Comparison of ENCODE assay signal across 20 cellular contexts in the genomic region with DNA sequence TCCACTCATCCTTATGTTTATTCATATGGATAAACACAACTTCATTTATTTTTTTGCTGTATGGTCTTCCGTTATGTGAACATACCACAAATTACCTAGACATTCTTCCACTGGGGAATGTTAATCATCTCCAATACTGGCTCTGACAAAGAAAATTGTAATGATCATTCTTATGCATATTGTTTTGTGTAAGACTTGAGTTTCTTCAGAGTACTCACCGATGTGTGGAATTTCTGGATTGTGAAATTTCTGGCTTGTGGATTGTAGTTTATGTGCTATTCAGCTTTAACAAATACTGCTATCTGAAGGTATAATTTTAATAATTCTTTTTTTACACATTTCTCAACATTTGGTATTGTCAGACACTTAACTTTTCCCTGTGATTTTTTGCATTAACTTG.
DNase-seq lines count a peak whose midpoint lies in the region; ATAC-seq and TF ChIP-seq lines count a peak whose summit lies in the region.
"Had no signal": no experiment of that assay in that cellular context is flagged by ENCODE, and none has a peak within 500 bp of the region (broad histone marks: within the 10 kb centered on the region; RNA-seq: fewer than 3 reads in every experiment).

No MANE protein-coding gene starts in this region.

- no peak overlapping the region for H2AFZ ChIP-seq in fibroblast of lung (ENCODE audit: low read length)

- no peaks in the 10 kb centered on the region for H4K20me1 ChIP-seq in fibroblast of lung (ENCODE audit: control insufficient read depth, extremely low read depth, insufficient read depth, low read length)

- no peak overlapping the region for H3K4me2 ChIP-seq in fibroblast of lung (ENCODE audit: extremely low read depth, insufficient read depth, low read length)

- H3K79me2 ChIP-seq in fibroblast of lung (ENCODE audit: control insufficient read depth, insufficient read depth, low read length) = no peaks in the 10 kb centered on the region

- H3K27ac ChIP-seq in fibroblast of lung (ENCODE audit: insufficient read depth, low read length) = no peak overlapping the region
- H3K27ac ChIP-seq: left lung, neutrophil, right atrium auricular region, SJCRH30, upper lobe of left lung had no signal

- H3K9ac ChIP-seq in fibroblast of lung (ENCODE audit: insufficient read depth, low read length) = no peak overlapping the region

- in situ Hi-C loops in ACHN (cut with HindIII; ENCODE audit: low pct_ligation_motif_present, low pct_unique_long_range_greater_than_20kb, low sequenced_read_pairs) = no loop called here

- no peaks in the 10 kb centered on the region for H3K9me3 ChIP-seq in fibroblast of lung (ENCODE audit: control insufficient read depth, insufficient read depth, low read depth, low read length)
- H3K9me3 ChIP-seq: left lung, neutrophil, right atrium auricular region, SJCRH30, upper lobe of left lung had no signal

- no peaks in the 10 kb centered on the region for H3K36me3 ChIP-seq in fibroblast of lung (ENCODE audit: control insufficient read depth, insufficient read depth, low read length)
- H3K36me3 ChIP-seq: left lung, neutrophil, right atrium auricular region, SJCRH30, upper lobe of left lung had no signal

- TF ChIP-seq CTCF in fibroblast of lung (conservative IDR thresholded peaks at IDR 0.05 in 1 of 2, IDR thresholded peaks at IDR 0.05 in 1 of 2; ENCODE audit: low read depth in 1 of 2, low read length in 2 of 2) = no peak

- no peak for ATAC-seq in HG03175 (IDR thresholded peaks at IDR 0.05; ENCODE audit: unreplicated experiment)
- ATAC-seq: GM12878; left lung; stimulated activated naive CD8-positive, alpha-beta T cell treated with anti-CD3 and anti-CD28 coated beads, Interleukin-15, Interleukin-2, amounts not matched to agents 100 U/mL and 50 U/mL, for 24 hours had no signal

- DNase-seq in GM04503 (ENCODE audit: low read depth) (peak; percentile 67), amniotic epithelial cell (ENCODE audit: low read depth) (peak; percentile 79), fibroblast of lung (ENCODE audit: low read depth in 2 of 2) (peak; percentile 27 to 82), renal cortical epithelial cell (ENCODE audit: low read depth) (peak; percentile 82), ACHN (no peak), CD1c-positive myeloid dendritic cell (ENCODE audit: extremely low spot score) (no peak)
- DNase-seq in activated CD4-positive, CD25-positive, alpha-beta regulatory T cell treated with anti-CD3 and anti-CD28 coated beads, Interleukin-2, amount 50 U/mL, for 72 hours = no peak
- DNase-seq: activated CD4-positive, alpha-beta T cell treated with anti-CD3 and anti-CD28 coated beads for 1 hour; activated naive CD8-positive, alpha-beta T cell treated with anti-CD3 and anti-CD28 coated beads for 36 hours; left lung; NCI-H1105; NCI-H2107; NCI-H526; SJCRH30; stimulated activated naive CD8-positive, alpha-beta T cell treated with anti-CD3 and anti-CD28 coated beads, Interleukin-15, Interleukin-2, amounts not matched to agents 100 U/mL and 50 U/mL, for 24 hours; upper lobe of left lung had no signal

- no peaks in the 10 kb centered on the region for H3K27me3 ChIP-seq in fibroblast of lung (ENCODE audit: control insufficient read depth, insufficient read depth, low read length)
- H3K27me3 ChIP-seq: left lung, neutrophil, right atrium auricular region, SJCRH30, upper lobe of left lung had no signal

- no peak overlapping the region for H3K4me3 ChIP-seq in fibroblast of lung (replicated peaks in 1 of 4; ENCODE audit: control extremely low read depth in 1 of 4, insufficient read depth in 1 of 4, low read depth in 3 of 4, low read length in 4 of 4)
- H3K4me3 ChIP-seq: GM12878, left lung, right atrium auricular region, SJCRH30, upper lobe of left lung had no signal

- H3K4me1 ChIP-seq in fibroblast of lung (ENCODE audit: control insufficient read depth, extremely low read depth, insufficient read depth, low read length) = no peaks in the 10 kb centered on the region
- H3K4me1 ChIP-seq: left lung, right atrium auricular region, SJCRH30, upper lobe of left lung had no signal

Comparison
In these comparisons a context has a peak if more than half of its experiments do, and no peak if none do; other contexts are left out.
1. DNase-seq: peak in GM04503 (single experiment), amniotic epithelial cell (single experiment), fibroblast of lung (2 of 2) and renal cortical epithelial cell (single experiment); none in activated CD4-positive, CD25-positive, alpha-beta regulatory T cell treated with anti-CD3 and anti-CD28 coated beads, Interleukin-2, amount 50 U/mL, for 72 hours (single experiment), ACHN (single experiment) and CD1c-positive myeloid dendritic cell (single experiment).